ENCODE assay signal across 10 cellular contexts in genomic region chr15:88315221-88315878, GRCh38. TPM values are rescaled to one million over a fixed set of nuclear protein-coding genes. Genes with fewer than 3 reads are reported as not detected.
"Had no signal": no experiment of that assay in that cellular context is flagged by ENCODE, and none has a peak within 500 bp of the region (broad histone marks: within the 10 kb centered on the region; RNA-seq: fewer than 3 reads in every experiment).

No MANE protein-coding gene starts in this region.

- H3K9ac ChIP-seq: GM23248 had no signal

- H3K4me1 Mint-ChIP-seq: IgD-negative memory B cell had no signal

- DNase-seq: GM23248, GOT3, H7, HFFc6, KBM-7 had no signal

- H3K4me3 Mint-ChIP-seq: HFFc6, IgD-negative memory B cell had no signal

- H3K36me3 ChIP-seq: HAP-1 had no signal

- H3K27ac Mint-ChIP-seq: HFFc6, IgD-negative memory B cell had no signal

- ATAC-seq: HCT116, HepG2 had no signal

- H3K4me3 ChIP-seq: GM23248, HAP-1 had no signal

- H2AFZ ChIP-seq: GM23248 had no signal

- H3K36me3 Mint-ChIP-seq: IgD-negative memory B cell had no signal

- H3K27ac ChIP-seq: GM23248, HL-60 had no signal

- H3K4me1 ChIP-seq: HAP-1 had no signal

RNA-seq across cellular contexts. Expression of gene NTRK3, which starts 58.8 kb away (rescaled TPM):
- total RNA-seq: GM23248, HepG2 had no signal
- polyA plus RNA-seq: GM23248, HepG2, IgD-negative memory B cell had no signal
